In genomic region chr1:229342902-229343587, GRCh38 we compare ENCODE assay signal across 8 cellular contexts. TPM values are rescaled to one million over a fixed set of nuclear protein-coding genes. Genes with fewer than 3 reads are reported as not detected.
DNase-seq lines count a peak whose midpoint lies in the region; ATAC-seq, FAIRE-seq and TF ChIP-seq lines count a peak whose summit lies in the region.

Gene CCSAP (minus strand): TSS chr1:229343047. CDS start chr1:229342465, 582 bp downstream.

- TF ChIP-seq CTCF in GM10248 (IDR thresholded peaks at IDR 0.05; ENCODE audit: control extremely low read depth, extremely low read depth, low read depth, missing control alignments) (peak; percentile 16), KMS-11 (conservative IDR thresholded peaks at IDR 0.05; ENCODE audit: low read depth, low read length) (no peak), VCaP (conservative IDR thresholded peaks at IDR 0.05) (no peak; the same call in 1 of the 2 replicates), keratinocyte (optimal IDR thresholded peaks at IDR 0.05 in 1 of 3, IDR thresholded peaks at IDR 0.05 in 1 of 3, conservative IDR thresholded peaks at IDR 0.05 in 1 of 3; ENCODE audit: extremely low read depth in 1 of 3, insufficient read depth in 2 of 3, low read length in 3 of 3) (no peak)

- H3K4me2 ChIP-seq in KMS-11 (peak within 1 kb of the TSS; percentile 96), keratinocyte (ENCODE audit: control insufficient read depth, extremely low read depth, insufficient read depth, low read depth, low read length) (peak within 1 kb of the TSS; percentile 90)

- H3K27ac ChIP-seq in KMS-11, result peak within 1 kb of the TSS; percentile 37; the same call in 1 of the 2 replicates
- peak within 1 kb of the TSS; percentile 87 for H3K27ac ChIP-seq in VCaP
- H3K27ac ChIP-seq in keratinocyte (ENCODE audit: control insufficient read depth, insufficient read depth, low read length), result peak within 1 kb of the TSS; percentile 66

- H3K27me3 ChIP-seq in KMS-11 (ENCODE audit: insufficient read depth, low read depth) (peaks cover 6% of the 10 kb centered on the region), keratinocyte (ENCODE audit: control insufficient read depth, extremely low read depth, insufficient read depth, low read length) (peaks cover 3% of the 10 kb centered on the region)

- CTCF ChIA-PET in GM10248 (lab: Yijun Ruan, JAX), result no interaction called here

- no peak for FAIRE-seq in keratinocyte (lab: Jason Lieb, UNC)

- H3K36me3 ChIP-seq in KMS-11 (ENCODE audit: insufficient read depth) (no peaks in the 10 kb centered on the region), keratinocyte (ENCODE audit: control insufficient read depth in 2 of 2, extremely low read depth in 1 of 2, insufficient read depth in 2 of 2, low read length in 2 of 2) (no peaks in the 10 kb centered on the region)

- POLR2A ChIA-PET in GM10248 (lab: Yijun Ruan, JAX), result interaction anchor here (0.5 kb wide), 1 partner anchor 134 kb away, joined by 4 read pairs; no protein-coding TSS in a partner anchor

- H3K4me3 ChIP-seq in KMS-11 (IDR thresholded peaks at IDR 0.05; ENCODE audit: insufficient read depth, low read depth, low read length) (peak within 1 kb of the TSS; percentile 75), keratinocyte (ENCODE audit: control insufficient read depth in 2 of 3, extremely low read depth in 1 of 3, insufficient read depth in 2 of 3, low read depth in 1 of 3, low read length in 3 of 3) (peak within 1 kb of the TSS; percentile 81 to 93 (median 85))

- H3K79me2 ChIP-seq in KMS-11 (ENCODE audit: insufficient read depth, low read depth), result no peaks in the 10 kb centered on the region
- H3K79me2 ChIP-seq in keratinocyte (ENCODE audit: control insufficient read depth, insufficient read depth, low read length), result peaks cover 19% of the 10 kb centered on the region

- H3K9ac ChIP-seq in KMS-11 (peak within 1 kb of the TSS; percentile 56; the same call in 1 of the 2 replicates), keratinocyte (ENCODE audit: control insufficient read depth, extremely low read depth, insufficient read depth, low read length) (peak within 1 kb of the TSS; percentile 80)

- dilution Hi-C loops in keratinocyte (cut with MboI; ENCODE audit: extremely low pct_ligation_motif_present, low sequenced_read_pairs), result loop anchor here (10.0 kb wide), 1 partner anchor 102 kb away; no protein-coding TSS in a partner anchor

- peaks cover 27% of the 10 kb centered on the region for H3K4me1 ChIP-seq in KMS-11 (ENCODE audit: low read depth, poor library complexity, severe bottlenecking)
- peaks cover 3% of the 10 kb centered on the region for H3K4me1 ChIP-seq in keratinocyte (ENCODE audit: control insufficient read depth, extremely low read depth, insufficient read depth, low read length)

- H4K20me1 ChIP-seq in KMS-11 (ENCODE audit: insufficient read depth) (no peaks in the 10 kb centered on the region), keratinocyte (ENCODE audit: control insufficient read depth, extremely low read depth, insufficient read depth, low read length) (no peaks in the 10 kb centered on the region)

- H2AFZ ChIP-seq in KMS-11 (ENCODE audit: low read depth) (peak within 1 kb of the TSS; percentile 87), keratinocyte (ENCODE audit: control insufficient read depth, low read length) (peak within 1 kb of the TSS; percentile 92)

- DNase-seq in GM10248 (ENCODE audit: extremely low spot score) (peak; percentile 68), keratinocyte (ENCODE audit: low read depth, low spot score) (no peak), NK-92 (lab: John Stamatoyannopoulos, UW; ENCODE audit: unreplicated experiment) (no peak)
- DNase-seq in central memory CD4-positive, alpha-beta T cell, result peak; percentile 67
- DNase-seq in stimulated activated CD4-positive, alpha-beta T cell treated with anti-CD3 and anti-CD28 coated beads, Interleukin-15, amount 100 ng/mL, for 24 hours, result peak; percentile 60

- H3K9me1 ChIP-seq in keratinocyte (ENCODE audit: control insufficient read depth, extremely low read depth, insufficient read depth, low read length), result peaks cover 2% of the 10 kb centered on the region

- ATAC-seq in GM21825 (IDR thresholded peaks at IDR 0.05; ENCODE audit: unreplicated experiment), result peak; percentile 42

- no peaks in the 10 kb centered on the region for H3K9me3 ChIP-seq in keratinocyte (ENCODE audit: control insufficient read depth, low read depth, low read length)

RNA-seq across cellular contexts. Expression of gene CCSAP, which starts in this region (rescaled TPM):
- 3.2 to 6.5 TPM (median 4.3 TPM) in 3 replicates for polyA plus RNA-seq in keratinocyte
- polyA plus RNA-seq in keratinocyte (2011; ENCODE audit: low read depth), result 19.2 TPM
- 3.1 and 5.3 TPM in 2 replicates for polyA plus RNA-seq in keratinocyte (2011; cell fraction: cytosol; rRNA removed)
- polyA plus RNA-seq in keratinocyte (2011; cell fraction: nucleus; rRNA removed), result 4.2 and 5.6 TPM in 2 replicates
- 4.7 and 8.1 TPM in 2 replicates for polyA plus RNA-seq in keratinocyte (2012; ENCODE audit: low replicate concordance)
- polyA minus RNA-seq in keratinocyte, result 1.7 to 5.6 TPM (median 2.2 TPM) in 3 replicates
- 4.0 TPM for polyA minus RNA-seq in keratinocyte (2011; cell fraction: cytosol; rRNA and poly(A)+ RNA removed)
- 3.1 and 4.7 TPM in 2 replicates for polyA minus RNA-seq in keratinocyte (2011; cell fraction: nucleus; rRNA and poly(A)+ RNA removed)

Comparison
In these comparisons a context has a peak if more than half of its experiments do, and no peak if none do; other contexts are left out.
1. DNase-seq: peak in GM10248 (single experiment), central memory CD4-positive, alpha-beta T cell (single experiment) and stimulated activated CD4-positive, alpha-beta T cell treated with anti-CD3 and anti-CD28 coated beads, Interleukin-15, amount 100 ng/mL, for 24 hours (single experiment); none in keratinocyte (single experiment) and NK-92 (single experiment).
2. H3K27ac ChIP-seq: peak in every context shown above with its lines; median percentile 87 in VCaP; 66 in keratinocyte; 37 in KMS-11.